ENCODE assay signal across 1 cellular context in the genomic region with DNA sequence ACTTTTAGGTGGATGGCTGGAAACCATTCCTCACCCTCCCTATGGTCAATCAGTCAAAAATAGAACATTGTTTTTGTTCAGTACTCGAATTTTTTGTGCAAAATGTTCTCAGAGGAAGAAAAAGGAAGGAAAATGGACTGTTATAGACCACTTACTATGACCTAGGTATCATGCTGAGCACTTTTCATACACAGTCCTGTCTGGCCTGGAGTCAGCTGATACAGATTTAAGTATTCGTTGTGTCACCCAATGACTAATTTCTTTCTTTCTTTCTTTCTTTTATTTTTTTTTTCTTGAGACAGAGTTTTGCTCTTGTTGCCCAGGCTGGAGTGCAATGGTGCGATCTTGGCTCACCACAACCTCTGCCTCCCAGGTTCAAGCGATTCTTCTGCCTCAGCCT.
TF ChIP-seq lines count a peak whose summit lies in the region.

No MANE protein-coding gene starts in this region.

TF ChIP-seq in K562, 482 proteins besides CTCF, POLR2A, EP300 and RAD21 (continued from another document):
- TF ChIP-seq, protein P1, sequence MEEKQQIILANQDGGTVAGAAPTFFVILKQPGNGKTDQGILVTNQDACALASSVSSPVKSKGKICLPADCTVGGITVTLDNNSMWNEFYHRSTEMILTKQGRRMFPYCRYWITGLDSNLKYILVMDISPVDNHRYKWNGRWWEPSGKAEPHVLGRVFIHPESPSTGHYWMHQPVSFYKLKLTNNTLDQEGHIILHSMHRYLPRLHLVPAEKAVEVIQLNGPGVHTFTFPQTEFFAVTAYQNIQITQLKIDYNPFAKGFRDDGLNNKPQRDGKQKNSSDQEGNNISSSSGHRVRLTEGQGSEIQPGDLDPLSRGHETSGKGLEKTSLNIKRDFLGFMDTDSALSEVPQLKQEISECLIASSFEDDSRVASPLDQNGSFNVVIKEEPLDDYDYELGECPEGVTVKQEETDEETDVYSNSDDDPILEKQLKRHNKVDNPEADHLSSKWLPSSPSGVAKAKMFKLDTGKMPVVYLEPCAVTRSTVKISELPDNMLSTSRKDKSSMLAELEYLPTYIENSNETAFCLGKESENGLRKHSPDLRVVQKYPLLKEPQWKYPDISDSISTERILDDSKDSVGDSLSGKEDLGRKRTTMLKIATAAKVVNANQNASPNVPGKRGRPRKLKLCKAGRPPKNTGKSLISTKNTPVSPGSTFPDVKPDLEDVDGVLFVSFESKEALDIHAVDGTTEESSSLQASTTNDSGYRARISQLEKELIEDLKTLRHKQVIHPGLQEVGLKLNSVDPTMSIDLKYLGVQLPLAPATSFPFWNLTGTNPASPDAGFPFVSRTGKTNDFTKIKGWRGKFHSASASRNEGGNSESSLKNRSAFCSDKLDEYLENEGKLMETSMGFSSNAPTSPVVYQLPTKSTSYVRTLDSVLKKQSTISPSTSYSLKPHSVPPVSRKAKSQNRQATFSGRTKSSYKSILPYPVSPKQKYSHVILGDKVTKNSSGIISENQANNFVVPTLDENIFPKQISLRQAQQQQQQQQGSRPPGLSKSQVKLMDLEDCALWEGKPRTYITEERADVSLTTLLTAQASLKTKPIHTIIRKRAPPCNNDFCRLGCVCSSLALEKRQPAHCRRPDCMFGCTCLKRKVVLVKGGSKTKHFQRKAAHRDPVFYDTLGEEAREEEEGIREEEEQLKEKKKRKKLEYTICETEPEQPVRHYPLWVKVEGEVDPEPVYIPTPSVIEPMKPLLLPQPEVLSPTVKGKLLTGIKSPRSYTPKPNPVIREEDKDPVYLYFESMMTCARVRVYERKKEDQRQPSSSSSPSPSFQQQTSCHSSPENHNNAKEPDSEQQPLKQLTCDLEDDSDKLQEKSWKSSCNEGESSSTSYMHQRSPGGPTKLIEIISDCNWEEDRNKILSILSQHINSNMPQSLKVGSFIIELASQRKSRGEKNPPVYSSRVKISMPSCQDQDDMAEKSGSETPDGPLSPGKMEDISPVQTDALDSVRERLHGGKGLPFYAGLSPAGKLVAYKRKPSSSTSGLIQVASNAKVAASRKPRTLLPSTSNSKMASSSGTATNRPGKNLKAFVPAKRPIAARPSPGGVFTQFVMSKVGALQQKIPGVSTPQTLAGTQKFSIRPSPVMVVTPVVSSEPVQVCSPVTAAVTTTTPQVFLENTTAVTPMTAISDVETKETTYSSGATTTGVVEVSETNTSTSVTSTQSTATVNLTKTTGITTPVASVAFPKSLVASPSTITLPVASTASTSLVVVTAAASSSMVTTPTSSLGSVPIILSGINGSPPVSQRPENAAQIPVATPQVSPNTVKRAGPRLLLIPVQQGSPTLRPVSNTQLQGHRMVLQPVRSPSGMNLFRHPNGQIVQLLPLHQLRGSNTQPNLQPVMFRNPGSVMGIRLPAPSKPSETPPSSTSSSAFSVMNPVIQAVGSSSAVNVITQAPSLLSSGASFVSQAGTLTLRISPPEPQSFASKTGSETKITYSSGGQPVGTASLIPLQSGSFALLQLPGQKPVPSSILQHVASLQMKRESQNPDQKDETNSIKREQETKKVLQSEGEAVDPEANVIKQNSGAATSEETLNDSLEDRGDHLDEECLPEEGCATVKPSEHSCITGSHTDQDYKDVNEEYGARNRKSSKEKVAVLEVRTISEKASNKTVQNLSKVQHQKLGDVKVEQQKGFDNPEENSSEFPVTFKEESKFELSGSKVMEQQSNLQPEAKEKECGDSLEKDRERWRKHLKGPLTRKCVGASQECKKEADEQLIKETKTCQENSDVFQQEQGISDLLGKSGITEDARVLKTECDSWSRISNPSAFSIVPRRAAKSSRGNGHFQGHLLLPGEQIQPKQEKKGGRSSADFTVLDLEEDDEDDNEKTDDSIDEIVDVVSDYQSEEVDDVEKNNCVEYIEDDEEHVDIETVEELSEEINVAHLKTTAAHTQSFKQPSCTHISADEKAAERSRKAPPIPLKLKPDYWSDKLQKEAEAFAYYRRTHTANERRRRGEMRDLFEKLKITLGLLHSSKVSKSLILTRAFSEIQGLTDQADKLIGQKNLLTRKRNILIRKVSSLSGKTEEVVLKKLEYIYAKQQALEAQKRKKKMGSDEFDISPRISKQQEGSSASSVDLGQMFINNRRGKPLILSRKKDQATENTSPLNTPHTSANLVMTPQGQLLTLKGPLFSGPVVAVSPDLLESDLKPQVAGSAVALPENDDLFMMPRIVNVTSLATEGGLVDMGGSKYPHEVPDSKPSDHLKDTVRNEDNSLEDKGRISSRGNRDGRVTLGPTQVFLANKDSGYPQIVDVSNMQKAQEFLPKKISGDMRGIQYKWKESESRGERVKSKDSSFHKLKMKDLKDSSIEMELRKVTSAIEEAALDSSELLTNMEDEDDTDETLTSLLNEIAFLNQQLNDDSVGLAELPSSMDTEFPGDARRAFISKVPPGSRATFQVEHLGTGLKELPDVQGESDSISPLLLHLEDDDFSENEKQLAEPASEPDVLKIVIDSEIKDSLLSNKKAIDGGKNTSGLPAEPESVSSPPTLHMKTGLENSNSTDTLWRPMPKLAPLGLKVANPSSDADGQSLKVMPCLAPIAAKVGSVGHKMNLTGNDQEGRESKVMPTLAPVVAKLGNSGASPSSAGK (IDR thresholded peaks at IDR 0.05) = no peak
- TF ChIP-seq E2F5 (CRISPR knock-in tag; IDR thresholded peaks at IDR 0.05) = no peak
- no peak for TF ChIP-seq GMEB1 (CRISPR knock-in tag; IDR thresholded peaks at IDR 0.05)
TF ChIP-seq in K562: peak in this region for 0.
